Comparison of ENCODE assay signal across 15 cellular contexts in genomic region chr20:32969356-32970114, GRCh38.
DNase-seq lines count a peak whose midpoint lies in the region; ATAC-seq and TF ChIP-seq lines count a peak whose summit lies in the region.
"Had no signal": no experiment of that assay in that cellular context is flagged by ENCODE, and none has a peak within 500 bp of the region (broad histone marks: within the 10 kb centered on the region; RNA-seq: fewer than 3 reads in every experiment).

No MANE protein-coding gene starts in this region.

- DNase-seq in GM03348 (ENCODE audit: low spot score) (peak; percentile 3), nephron progenitor cell (no peak), NCI-H2107 treated with DMSO at 0.1 percent for 48 hours (lab: John Stamatoyannopoulos, UW; ENCODE audit: unreplicated experiment) (no peak), midbrain (lab: John Stamatoyannopoulos, UW) (no peak), NAMALWA (ENCODE audit: low spot score) (no peak)
- DNase-seq in central memory CD8-positive, alpha-beta T cell (ENCODE audit: low spot score in 2 of 2) = peak; percentile 6 to 11
- DNase-seq: foreskin fibroblast, HFFc6, NCI-H1092 treated with DMSO at 0.1 percent for 48 hours, psoas muscle had no signal

- peak overlapping the region; percentile 52 for H3K4me3 Mint-ChIP-seq in central memory CD8-positive, alpha-beta T cell
- no peak overlapping the region for H3K4me3 Mint-ChIP-seq in nephron progenitor cell
- H3K4me3 Mint-ChIP-seq: HFFc6; stimulated activated memory B cell treated with anti-CD40 and anti-IgM and Interleukin-4, amounts not matched to agents 10 μg/mL and 1 μg/mL and 100 μg/mL, for 72 hours had no signal

- no peak overlapping the region for H3K4me3 ChIP-seq in BLaER1
- H3K4me3 ChIP-seq: ascending aorta, psoas muscle had no signal

- peak overlapping the region; percentile 99 for H3K27ac Mint-ChIP-seq in central memory CD8-positive, alpha-beta T cell (ENCODE audit: low read depth)
- H3K27ac Mint-ChIP-seq in nephron progenitor cell = peak overlapping the region; percentile 73
- H3K27ac Mint-ChIP-seq: HFFc6; stimulated activated memory B cell treated with anti-CD40 and anti-IgM and Interleukin-4, amounts not matched to agents 10 μg/mL and 1 μg/mL and 100 μg/mL, for 72 hours had no signal

- no peak for TF ChIP-seq CTCF in nephron progenitor cell (IDR thresholded peaks at IDR 0.05)

- H3K27me3 ChIP-seq in BLaER1 = no peaks in the 10 kb centered on the region
- H3K27me3 ChIP-seq: ascending aorta had no signal

- no peaks in the 10 kb centered on the region for H3K9me3 Mint-ChIP-seq in central memory CD8-positive, alpha-beta T cell
- H3K9me3 Mint-ChIP-seq in nephron progenitor cell = no peaks in the 10 kb centered on the region
- H3K9me3 Mint-ChIP-seq: HFFc6; stimulated activated memory B cell treated with anti-CD40 and anti-IgM and Interleukin-4, amounts not matched to agents 10 μg/mL and 1 μg/mL and 100 μg/mL, for 72 hours had no signal

- H3K4me1 Mint-ChIP-seq in central memory CD8-positive, alpha-beta T cell = peaks cover 58% of the 10 kb centered on the region
- H3K4me1 Mint-ChIP-seq in nephron progenitor cell = peaks cover 30% of the 10 kb centered on the region

- ATAC-seq in central memory CD8-positive, alpha-beta T cell (replicated peaks; ENCODE audit: extremely low read depth, poor library complexity, severe bottlenecking) = no peak
- ATAC-seq in HG02759 (IDR thresholded peaks at IDR 0.05; ENCODE audit: unreplicated experiment) = no peak
- ATAC-seq: psoas muscle; stimulated activated memory B cell treated with anti-CD40 and anti-IgM and Interleukin-4, amounts not matched to agents 10 μg/mL and 1 μg/mL and 100 μg/mL, for 72 hours had no signal

- peak overlapping the region; percentile 99 for H3K4me2 ChIP-seq in BLaER1

- H3K9ac ChIP-seq in BLaER1 = peak overlapping the region; percentile 68

- peaks cover 96% of the 10 kb centered on the region for H3K4me1 ChIP-seq in BLaER1
- H3K4me1 ChIP-seq: ascending aorta, psoas muscle had no signal

- peak overlapping the region; percentile 97 for H3K27ac ChIP-seq in BLaER1
- H3K27ac ChIP-seq: ascending aorta, C4-2B, psoas muscle had no signal

- no peaks in the 10 kb centered on the region for H3K9me3 ChIP-seq in BLaER1
- H3K9me3 ChIP-seq: ascending aorta, psoas muscle had no signal

- no peaks in the 10 kb centered on the region for H3K36me3 ChIP-seq in BLaER1
- H3K36me3 ChIP-seq: ascending aorta had no signal

- no peaks in the 10 kb centered on the region for H4K20me1 ChIP-seq in BLaER1

- H3K27me3 Mint-ChIP-seq in central memory CD8-positive, alpha-beta T cell = no peaks in the 10 kb centered on the region
- H3K27me3 Mint-ChIP-seq in nephron progenitor cell (ENCODE audit: low read depth, poor library complexity) = peaks cover 7% of the 10 kb centered on the region
- H3K27me3 Mint-ChIP-seq: stimulated activated memory B cell treated with anti-CD40 and anti-IgM and Interleukin-4, amounts not matched to agents 10 μg/mL and 1 μg/mL and 100 μg/mL, for 72 hours had no signal

- peaks cover 20% of the 10 kb centered on the region for H3K36me3 Mint-ChIP-seq in central memory CD8-positive, alpha-beta T cell (ENCODE audit: insufficient read depth)
- H3K36me3 Mint-ChIP-seq in nephron progenitor cell (ENCODE audit: low read depth) = no peaks in the 10 kb centered on the region
- H3K36me3 Mint-ChIP-seq: stimulated activated memory B cell treated with anti-CD40 and anti-IgM and Interleukin-4, amounts not matched to agents 10 μg/mL and 1 μg/mL and 100 μg/mL, for 72 hours had no signal

Comparison
In these comparisons a context has a peak if more than half of its experiments do, and no peak if none do; other contexts are left out.
1. DNase-seq: peak in GM03348 (single experiment) and central memory CD8-positive, alpha-beta T cell (2 of 2); none in nephron progenitor cell (single experiment), NCI-H2107 treated with DMSO at 0.1 percent for 48 hours (single experiment), midbrain (single experiment) and NAMALWA (single experiment).